ENCODE assay signal across 18 cellular contexts in genomic region chr15:81792646-81793045, GRCh38.
DNase-seq lines count a peak whose midpoint lies in the region; ATAC-seq, FAIRE-seq and TF ChIP-seq lines count a peak whose summit lies in the region.
"Had no signal": no experiment of that assay in that cellular context is flagged by ENCODE, and none has a peak within 500 bp of the region (broad histone marks: within the 10 kb centered on the region; RNA-seq: fewer than 3 reads in every experiment).

No MANE protein-coding gene starts in this region.

- H3K4ac ChIP-seq in trophoblast cell (ENCODE audit: low read depth, low read length), result no peak overlapping the region

- TF ChIP-seq POLR2A in esophagus muscularis mucosa (IDR thresholded peaks at IDR 0.05; ENCODE audit: low read depth) (no peak), HepG2 (IDR thresholded peaks at IDR 0.05; ENCODE audit: insufficient read depth in 1 of 2, low read depth in 2 of 2, low read length in 2 of 2) (no peak)

- H3F3A ChIP-seq in GM23338 (replicated peaks; ENCODE audit: low read depth), result no peaks in the 10 kb centered on the region

- peaks cover 12% of the 10 kb centered on the region for H3K4me1 Mint-ChIP-seq in GM23338
- no peaks in the 10 kb centered on the region for H3K4me1 Mint-ChIP-seq in naive thymus-derived CD4-positive, alpha-beta T cell

- TF ChIP-seq EP300 in esophagus muscularis mucosa (IDR thresholded peaks at IDR 0.05) (no peak), HepG2 (IDR thresholded peaks at IDR 0.05; ENCODE audit: low read depth in 2 of 2, low read length in 2 of 2) (no peak), HepG2 (CRISPR knock-in tag; IDR thresholded peaks at IDR 0.05; ENCODE audit: borderline replicate concordance) (no peak)

- H3K27ac Mint-ChIP-seq in GM23338, result no peak overlapping the region
- H3K27ac Mint-ChIP-seq in naive thymus-derived CD4-positive, alpha-beta T cell, result no peak overlapping the region
- H3K27ac Mint-ChIP-seq: CD4-positive, alpha-beta T cell had no signal

- no peak for TF ChIP-seq RAD21 in HepG2 (CRISPR knock-in tag; IDR thresholded peaks at IDR 0.05)

- no peak overlapping the region for H4K8ac ChIP-seq in trophoblast cell (ENCODE audit: low read depth, low read length)

- H2BK12ac ChIP-seq in trophoblast cell (ENCODE audit: low read length), result no peak overlapping the region

- no peak overlapping the region for H3K18ac ChIP-seq in trophoblast cell (ENCODE audit: low read length)

- in situ Hi-C loops in HepG2 (cut with HindIII; ENCODE audit: extremely low pct_ligation_motif_present, low pct_unique_long_range_greater_than_20kb), result no loop called here

- H3K36me3 ChIP-seq in GM23338 (ENCODE audit: insufficient read depth), result no peaks in the 10 kb centered on the region
- no peaks in the 10 kb centered on the region for H3K36me3 ChIP-seq in esophagus muscularis mucosa
- H3K36me3 ChIP-seq in trophoblast cell (ENCODE audit: control insufficient read depth in 1 of 2, insufficient read depth in 2 of 2, low read length in 2 of 2), result peaks cover 0 to 2% of the 10 kb centered on the region in 2 experiments
- H3K36me3 ChIP-seq in HepG2 (replicated peaks in 1 of 2; ENCODE audit: control insufficient read depth in 1 of 2, insufficient read depth in 2 of 2, low read length in 2 of 2), result no peaks in the 10 kb centered on the region
- no peaks in the 10 kb centered on the region for H3K36me3 ChIP-seq in naive thymus-derived CD4-positive, alpha-beta T cell (ENCODE audit: control insufficient read depth in 2 of 3, insufficient read depth in 3 of 3, low read length in 3 of 3)

- H2AK5ac ChIP-seq in trophoblast cell (ENCODE audit: low read length), result no peak overlapping the region

- H3K79me1 ChIP-seq in trophoblast cell (ENCODE audit: low read length), result peaks cover 9% of the 10 kb centered on the region

- H2BK5ac ChIP-seq in trophoblast cell (ENCODE audit: low read depth, low read length, poor library complexity), result no peak overlapping the region

- no peak overlapping the region for H4K12ac ChIP-seq in trophoblast cell (ENCODE audit: low read depth, low read length)

- no peak overlapping the region for H3K4me3 Mint-ChIP-seq in GM23338
- no peak overlapping the region for H3K4me3 Mint-ChIP-seq in naive thymus-derived CD4-positive, alpha-beta T cell
- H3K4me3 Mint-ChIP-seq: CD4-positive, alpha-beta T cell had no signal

- POLR2A ChIA-PET in HepG2 (lab: Yijun Ruan, JAX), result no interaction called here
- POLR2A ChIA-PET in naive thymus-derived CD4-positive, alpha-beta T cell (lab: Charles Lee), result no interaction called here

- no peak overlapping the region for H2AFZ ChIP-seq in GM23338
- H2AFZ ChIP-seq in trophoblast cell (ENCODE audit: insufficient read depth, low read length, poor library complexity), result no peak overlapping the region
- no peak overlapping the region for H2AFZ ChIP-seq in HepG2 (ENCODE audit: low read length)

- no peak overlapping the region for H3K4me3 ChIP-seq in GM23338
- H3K4me3 ChIP-seq in esophagus muscularis mucosa, result no peak overlapping the region
- no peak overlapping the region for H3K4me3 ChIP-seq in trophoblast cell (ENCODE audit: low read depth, low read length)
- no peak overlapping the region for H3K4me3 ChIP-seq in HepG2 (replicated peaks in 1 of 3; ENCODE audit: insufficient read depth in 1 of 3, low read depth in 2 of 3, low read length in 3 of 3)
- no peak overlapping the region for H3K4me3 ChIP-seq in naive thymus-derived CD4-positive, alpha-beta T cell (ENCODE audit: low read length)

- H3K4me2 ChIP-seq in GM23338, result peak overlapping the region; percentile 25; the same call in 1 of the 2 replicates
- peak overlapping the region; percentile 64 for H3K4me2 ChIP-seq in trophoblast cell (ENCODE audit: low read length)
- no peak overlapping the region for H3K4me2 ChIP-seq in HepG2 (ENCODE audit: low read depth, low read length)

- H3K79me2 ChIP-seq in GM23338 (replicated peaks; ENCODE audit: insufficient read depth) (peaks cover 80% of the 10 kb centered on the region), trophoblast cell (ENCODE audit: control insufficient read depth, insufficient read depth, low read length, poor library complexity) (peaks cover 2% of the 10 kb centered on the region), HepG2 (ENCODE audit: insufficient read depth, low read length) (no peaks in the 10 kb centered on the region)

- no peak for FAIRE-seq in HepG2 (lab: Jason Lieb, UNC)
- FAIRE-seq: A204.1, D721Med, GM12891 had no signal

- no peak overlapping the region for H3K9ac ChIP-seq in trophoblast cell (ENCODE audit: low read length)
- H3K9ac ChIP-seq in HepG2 (ENCODE audit: insufficient read depth, low read depth, low read length), result no peak overlapping the region

- 96% methylated on average over 2 of the region's 2 CpGs for whole genome bisulfite sequencing in esophagus muscularis mucosa
- WGBS in trophoblast cell (ENCODE audit: extremely low coverage, insufficient coverage, insufficient read length), result no CpG with 5 or more reads among the region's 2 CpGs
- 69% methylated on average over 2 of the region's 2 CpGs for WGBS in HepG2 (ENCODE audit: low lambda C conversion rate)

- H3K23ac ChIP-seq in trophoblast cell (ENCODE audit: low read length), result no peak overlapping the region

- peaks cover 3% of the 10 kb centered on the region; the same call in 1 of the 3 replicates for H3K36me3 Mint-ChIP-seq in GM23338 (ENCODE audit: low read depth)
- H3K36me3 Mint-ChIP-seq in naive thymus-derived CD4-positive, alpha-beta T cell, result no peaks in the 10 kb centered on the region

- H3K14ac ChIP-seq in trophoblast cell (ENCODE audit: low read length), result no peak overlapping the region

- H3K4me1 ChIP-seq in GM23338 (ENCODE audit: insufficient read depth) (peaks cover 34% of the 10 kb centered on the region), esophagus muscularis mucosa (peaks cover 0 to 16% (median 14%) of the 10 kb centered on the region in 4 donors), trophoblast cell (ENCODE audit: control insufficient read depth in 1 of 2, insufficient read depth in 2 of 2, low read length in 2 of 2) (peaks cover 9 to 19% of the 10 kb centered on the region in 2 experiments), HepG2 (ENCODE audit: insufficient read depth, low read length) (no peaks in the 10 kb centered on the region)
- H3K4me1 ChIP-seq in naive thymus-derived CD4-positive, alpha-beta T cell (ENCODE audit: control insufficient read depth in 2 of 2, insufficient read depth in 2 of 2, low read length in 2 of 2), result no peaks in the 10 kb centered on the region

- ATAC-seq in GM23338, result peak; percentile 26; the same call in 2 of the 3 replicates
- ATAC-seq in HepG2, result no peak
- no peak for ATAC-seq in naive thymus-derived CD4-positive, alpha-beta T cell

- BruUV-seq in HepG2 (replicated peaks; lab: Mats Ljungman, UMichigan), result no TSS peak

- no peaks in the 10 kb centered on the region for H3K9me3 ChIP-seq in esophagus muscularis mucosa
- no peaks in the 10 kb centered on the region for H3K9me3 ChIP-seq in trophoblast cell (ENCODE audit: insufficient read depth, low read depth, low read length)
- H3K9me3 ChIP-seq in HepG2 (ENCODE audit: low read length), result no peaks in the 10 kb centered on the region
- H3K9me3 ChIP-seq in naive thymus-derived CD4-positive, alpha-beta T cell (ENCODE audit: control insufficient read depth in 2 of 3, low read length in 3 of 3), result no peaks in the 10 kb centered on the region
- H3K9me3 ChIP-seq: Caco-2 had no signal

- 0 out of 2 replicates have a peak, but pooled peaks cover 5% of the 10 kb centered on the region for H3K9me2 ChIP-seq in GM23338 (ENCODE audit: insufficient read depth)

- intact Hi-C loops in esophagus muscularis mucosa (cut with DNase I) (no loop called here), HepG2 (cut with micrococcal nuclease; ENCODE audit: unreplicated experiment) (loop anchor here (5.0 kb wide), 1 partner anchor 210 kb away; no protein-coding TSS in a partner anchor)
- intact Hi-C loops in naive thymus-derived CD4-positive, alpha-beta T cell (cut with micrococcal nuclease), result no loop called here

- CTCF ChIA-PET in HepG2 (lab: Yijun Ruan, JAX; ENCODE audit: low intra/inter-chr PET ratio, low total read pairs), result no interaction called here
- CTCF ChIA-PET in naive thymus-derived CD4-positive, alpha-beta T cell (lab: Charles Lee), result no interaction called here

- H3K9me3 Mint-ChIP-seq in GM23338, result no peaks in the 10 kb centered on the region; the same call in 2 of the 3 replicates
- peaks cover 0 to 4% (median 0%) of the 10 kb centered on the region in 11 donors for H3K9me3 Mint-ChIP-seq in naive thymus-derived CD4-positive, alpha-beta T cell
- H3K9me3 Mint-ChIP-seq: CD4-positive, alpha-beta T cell had no signal

- H2BK120ac ChIP-seq in trophoblast cell (ENCODE audit: insufficient read depth, low read length, poor library complexity), result no peak overlapping the region

- peak overlapping the region; percentile 22; the same call in 1 of the 2 replicates for H3K27ac ChIP-seq in 22Rv1
- H3K27ac ChIP-seq in GM23338 (ENCODE audit: low read depth), result peak overlapping the region; percentile 28; the same call in 1 of the 2 replicates
- H3K27ac ChIP-seq in esophagus muscularis mucosa (replicated peaks in 1 of 4), result no peak overlapping the region
- H3K27ac ChIP-seq in trophoblast cell (ENCODE audit: low read depth, low read length), result peak overlapping the region; percentile 82
- no peak overlapping the region for H3K27ac ChIP-seq in HepG2 (ENCODE audit: extremely low read length, insufficient read depth, low read length)
- H3K27ac ChIP-seq in naive thymus-derived CD4-positive, alpha-beta T cell (ENCODE audit: low read depth, low read length), result no peak overlapping the region
- H3K27ac ChIP-seq: C4-2B had no signal

- no peaks in the 10 kb centered on the region; the same call in 1 of the 2 replicates for H4K20me1 ChIP-seq in GM23338 (replicated peaks; ENCODE audit: insufficient read depth)
- no peaks in the 10 kb centered on the region for H4K20me1 ChIP-seq in HepG2 (ENCODE audit: insufficient read depth, low read length)

- DNase-seq in GM23338 (ENCODE audit: low spot score) (no peak), esophagus muscularis mucosa (ENCODE audit: extremely low spot score) (peak; percentile 21), trophoblast cell (peak; percentile 76 to 90), HepG2 (ENCODE audit: low spot score) (no peak), Ammon's horn (ENCODE audit: low spot score) (no peak)
- DNase-seq in naive thymus-derived CD4-positive, alpha-beta T cell, result no peak
- DNase-seq: ACHN; Caco-2; CD4-positive, alpha-beta T cell; DMS79 treated with DMSO at 0.1 percent for 48 hours; GOT3; H7; KG1 had no signal

- H3K27me3 ChIP-seq in GM23338 (ENCODE audit: insufficient read depth) (no peaks in the 10 kb centered on the region), esophagus muscularis mucosa (no peaks in the 10 kb centered on the region), trophoblast cell (ENCODE audit: insufficient read depth, low read length) (no peaks in the 10 kb centered on the region), HepG2 (ENCODE audit: control insufficient read depth in 1 of 2, insufficient read depth in 2 of 2, low read length in 2 of 2) (no peaks in the 10 kb centered on the region)
- H3K27me3 ChIP-seq in naive thymus-derived CD4-positive, alpha-beta T cell (ENCODE audit: control insufficient read depth in 2 of 2, insufficient read depth in 2 of 2, low read length in 2 of 2), result peaks cover 0 to 3% of the 10 kb centered on the region in 2 donors

- no peak overlapping the region for H4K91ac ChIP-seq in trophoblast cell (ENCODE audit: low read depth, low read length)

- no peaks in the 10 kb centered on the region for H3K27me3 Mint-ChIP-seq in GM23338 (ENCODE audit: insufficient read depth, low read depth, poor library complexity)
- H3K27me3 Mint-ChIP-seq in naive thymus-derived CD4-positive, alpha-beta T cell, result peaks cover 2 to 23% (median 9%) of the 10 kb centered on the region in 5 donors

- TF ChIP-seq CTCF in 22Rv1 (IDR thresholded peaks at IDR 0.05) (no peak), GM23338 (conservative IDR thresholded peaks at IDR 0.05; ENCODE audit: low read depth in 2 of 2) (no peak), esophagus muscularis mucosa (IDR thresholded peaks at IDR 0.05) (no peak), HepG2 (CRISPR knock-in tag; IDR thresholded peaks at IDR 0.05) (no peak)

Comparison
In these comparisons a context has a peak if more than half of its experiments do, and no peak if none do; other contexts are left out.
1. H3K27ac ChIP-seq: peak in 22Rv1 (single experiment), GM23338 (single experiment) and trophoblast cell (single experiment); none in esophagus muscularis mucosa (0 of 4), HepG2 (single experiment) and naive thymus-derived CD4-positive, alpha-beta T cell (single experiment).
2. DNase-seq: peak in esophagus muscularis mucosa (single experiment) and trophoblast cell (2 of 2); none in GM23338 (single experiment), HepG2 (single experiment), Ammon's horn (single experiment) and naive thymus-derived CD4-positive, alpha-beta T cell (0 of 9).